Comparison of ENCODE assay signal across 1 cellular context in genomic region chr11:87493516-87493915, GRCh38.
TF ChIP-seq lines count a peak whose summit lies in the region.

No MANE protein-coding gene starts in this region.

TF ChIP-seq in GM23338, 12 proteins besides CTCF, POLR2A, EP300 and RAD21 (continued from another document):
- TF ChIP-seq, protein P1, sequence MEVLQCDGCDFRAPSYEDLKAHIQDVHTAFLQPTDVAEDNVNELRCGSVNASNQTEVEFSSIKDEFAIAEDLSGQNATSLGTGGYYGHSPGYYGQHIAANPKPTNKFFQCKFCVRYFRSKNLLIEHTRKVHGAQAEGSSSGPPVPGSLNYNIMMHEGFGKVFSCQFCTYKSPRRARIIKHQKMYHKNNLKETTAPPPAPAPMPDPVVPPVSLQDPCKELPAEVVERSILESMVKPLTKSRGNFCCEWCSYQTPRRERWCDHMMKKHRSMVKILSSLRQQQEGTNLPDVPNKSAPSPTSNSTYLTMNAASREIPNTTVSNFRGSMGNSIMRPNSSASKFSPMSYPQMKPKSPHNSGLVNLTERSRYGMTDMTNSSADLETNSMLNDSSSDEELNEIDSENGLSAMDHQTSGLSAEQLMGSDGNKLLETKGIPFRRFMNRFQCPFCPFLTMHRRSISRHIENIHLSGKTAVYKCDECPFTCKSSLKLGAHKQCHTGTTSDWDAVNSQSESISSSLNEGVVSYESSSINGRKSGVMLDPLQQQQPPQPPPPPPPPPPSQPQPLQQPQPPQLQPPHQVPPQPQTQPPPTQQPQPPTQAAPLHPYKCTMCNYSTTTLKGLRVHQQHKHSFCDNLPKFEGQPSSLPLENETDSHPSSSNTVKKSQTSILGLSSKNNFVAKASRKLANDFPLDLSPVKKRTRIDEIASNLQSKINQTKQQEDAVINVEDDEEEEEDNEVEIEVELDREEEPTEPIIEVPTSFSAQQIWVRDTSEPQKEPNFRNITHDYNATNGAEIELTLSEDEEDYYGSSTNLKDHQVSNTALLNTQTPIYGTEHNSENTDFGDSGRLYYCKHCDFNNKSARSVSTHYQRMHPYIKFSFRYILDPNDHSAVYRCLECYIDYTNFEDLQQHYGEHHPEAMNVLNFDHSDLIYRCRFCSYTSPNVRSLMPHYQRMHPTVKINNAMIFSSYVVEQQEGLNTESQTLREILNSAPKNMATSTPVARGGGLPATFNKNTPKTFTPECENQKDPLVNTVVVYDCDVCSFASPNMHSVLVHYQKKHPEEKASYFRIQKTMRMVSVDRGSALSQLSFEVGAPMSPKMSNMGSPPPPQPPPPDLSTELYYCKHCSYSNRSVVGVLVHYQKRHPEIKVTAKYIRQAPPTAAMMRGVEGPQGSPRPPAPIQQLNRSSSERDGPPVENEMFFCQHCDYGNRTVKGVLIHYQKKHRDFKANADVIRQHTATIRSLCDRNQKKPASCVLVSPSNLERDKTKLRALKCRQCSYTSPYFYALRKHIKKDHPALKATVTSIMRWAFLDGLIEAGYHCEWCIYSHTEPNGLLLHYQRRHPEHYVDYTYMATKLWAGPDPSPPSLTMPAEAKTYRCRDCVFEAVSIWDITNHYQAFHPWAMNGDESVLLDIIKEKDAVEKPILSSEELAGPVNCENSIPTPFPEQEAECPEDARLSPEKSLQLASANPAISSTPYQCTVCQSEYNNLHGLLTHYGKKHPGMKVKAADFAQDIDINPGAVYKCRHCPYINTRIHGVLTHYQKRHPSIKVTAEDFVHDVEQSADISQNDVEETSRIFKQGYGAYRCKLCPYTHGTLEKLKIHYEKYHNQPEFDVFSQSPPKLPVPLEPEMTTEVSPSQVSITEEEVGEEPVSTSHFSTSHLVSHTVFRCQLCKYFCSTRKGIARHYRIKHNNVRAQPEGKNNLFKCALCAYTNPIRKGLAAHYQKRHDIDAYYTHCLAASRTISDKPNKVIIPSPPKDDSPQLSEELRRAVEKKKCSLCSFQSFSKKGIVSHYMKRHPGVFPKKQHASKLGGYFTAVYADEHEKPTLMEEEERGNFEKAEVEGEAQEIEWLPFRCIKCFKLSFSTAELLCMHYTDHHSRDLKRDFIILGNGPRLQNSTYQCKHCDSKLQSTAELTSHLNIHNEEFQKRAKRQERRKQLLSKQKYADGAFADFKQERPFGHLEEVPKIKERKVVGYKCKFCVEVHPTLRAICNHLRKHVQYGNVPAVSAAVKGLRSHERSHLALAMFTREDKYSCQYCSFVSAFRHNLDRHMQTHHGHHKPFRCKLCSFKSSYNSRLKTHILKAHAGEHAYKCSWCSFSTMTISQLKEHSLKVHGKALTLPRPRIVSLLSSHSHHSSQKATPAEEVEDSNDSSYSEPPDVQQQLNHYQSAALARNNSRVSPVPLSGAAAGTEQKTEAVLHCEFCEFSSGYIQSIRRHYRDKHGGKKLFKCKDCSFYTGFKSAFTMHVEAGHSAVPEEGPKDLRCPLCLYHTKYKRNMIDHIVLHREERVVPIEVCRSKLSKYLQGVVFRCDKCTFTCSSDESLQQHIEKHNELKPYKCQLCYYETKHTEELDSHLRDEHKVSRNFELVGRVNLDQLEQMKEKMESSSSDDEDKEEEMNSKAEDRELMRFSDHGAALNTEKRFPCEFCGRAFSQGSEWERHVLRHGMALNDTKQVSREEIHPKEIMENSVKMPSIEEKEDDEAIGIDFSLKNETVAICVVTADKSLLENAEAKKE (CRISPR knock-in tag; IDR thresholded peaks at IDR 0.05), result peak; percentile 97
- no peak for TF ChIP-seq CREB1 (CRISPR knock-in tag; IDR thresholded peaks at IDR 0.05; ENCODE audit: low read depth)
TF ChIP-seq in GM23338: peak in this region for 2.
